Comparison of ENCODE assay signal across 15 cellular contexts in genomic region chr9:136045595-136046554, GRCh38. TPM values are rescaled to one million over a fixed set of nuclear protein-coding genes. Genes with fewer than 3 reads are reported as not detected.
A peak's percentile ranks its signal among the peaks of the same experiment; 100 is the strongest.
DNase-seq lines count a peak whose midpoint lies in the region; ATAC-seq, FAIRE-seq and TF ChIP-seq lines count a peak whose summit lies in the region.
"Had no signal": no experiment of that assay in that cellular context is flagged by ENCODE, and none has a peak within 500 bp of the region (broad histone marks: within the 10 kb centered on the region; RNA-seq: fewer than 3 reads in every experiment).

No MANE protein-coding gene starts in this region.

- H3K27me3 Mint-ChIP-seq in osteocyte (ENCODE audit: unreplicated experiment) = no peaks in the 10 kb centered on the region
- H3K27me3 Mint-ChIP-seq: central memory CD8-positive, alpha-beta T cell had no signal

- H3K27ac Mint-ChIP-seq in osteocyte (ENCODE audit: unreplicated experiment) = no peak overlapping the region

- FAIRE-seq in H54 (lab: Jason Lieb, UNC) = no peak
- FAIRE-seq: keratinocyte had no signal

- no peak overlapping the region for H3K4me3 Mint-ChIP-seq in osteocyte (ENCODE audit: unreplicated experiment)
- H3K4me3 Mint-ChIP-seq: central memory CD8-positive, alpha-beta T cell had no signal

- no peak for ATAC-seq in HG02970 (IDR thresholded peaks at IDR 0.05; ENCODE audit: low FRiP score, unreplicated experiment)

- TF ChIP-seq POLR2A in H54 (IDR thresholded peaks at IDR 0.05; ENCODE audit: low read depth, low read length) (no peak), erythroblast (IDR thresholded peaks at IDR 0.05; ENCODE audit: low read length) (no peak)

- peak; percentile 82 for DNase-seq in CD1c-positive myeloid dendritic cell (ENCODE audit: extremely low spot score)
- DNase-seq in NOMO-1 treated with DMSO at 0.1 percent for 48 hours (lab: John Stamatoyannopoulos, UW; ENCODE audit: unreplicated experiment) = peak; percentile 93
- DNase-seq in fibroblast of pulmonary artery (ENCODE audit: low read depth) = peak; percentile 39
- DNase-seq in osteocyte (ENCODE audit: extremely low spot score, unreplicated experiment) = peak; percentile 80
- DNase-seq in H54 (ENCODE audit: insufficient read length, low spot score) = no peak
- no peak for DNase-seq in erythroblast (lab: John Stamatoyannopoulos, UW)
- no peak for DNase-seq in dedifferentiated amniotic fluid mesenchymal stem cell (ENCODE audit: extremely low spot score)
- DNase-seq: activated CD4-positive, alpha-beta T cell treated with anti-CD3 and anti-CD28 coated beads for 4 hours; activated gamma-delta T cell; foreskin melanocyte; stimulated activated CD4-positive, alpha-beta T cell treated with anti-CD3 and anti-CD28 coated beads, Interleukin-4, amount 100 ng/mL, for 4 hours had no signal

- no peaks in the 10 kb centered on the region for H3K9me3 Mint-ChIP-seq in osteocyte (ENCODE audit: unreplicated experiment)
- H3K9me3 Mint-ChIP-seq: central memory CD8-positive, alpha-beta T cell had no signal

- H3K4me3 ChIP-seq in fibroblast of pulmonary artery (replicated peaks; ENCODE audit: low read depth, low read length) = no peak overlapping the region
- H3K4me3 ChIP-seq: HAP-1 had no signal

- peaks cover 33% of the 10 kb centered on the region for H3K4me1 Mint-ChIP-seq in osteocyte (ENCODE audit: unreplicated experiment)
- H3K4me1 Mint-ChIP-seq: central memory CD8-positive, alpha-beta T cell had no signal

- peaks cover 6% of the 10 kb centered on the region for H3K36me3 Mint-ChIP-seq in osteocyte (ENCODE audit: unreplicated experiment)

- TF ChIP-seq CTCF in fibroblast of pulmonary artery (IDR thresholded peaks at IDR 0.05; ENCODE audit: low read length, missing control alignments) = no peak
- no peak for TF ChIP-seq CTCF in osteocyte (IDR thresholded peaks at IDR 0.05)

RNA-seq across cellular contexts. Expression of gene NACC2, which starts 49.2 kb away (rescaled TPM):
- total RNA-seq in osteocyte = 40.1 and 41.4 TPM in 2 replicates

Comparison
In these comparisons a context has a peak if more than half of its experiments do, and no peak if none do; other contexts are left out.
1. DNase-seq: peak in CD1c-positive myeloid dendritic cell (single experiment), NOMO-1 treated with DMSO at 0.1 percent for 48 hours (single experiment), fibroblast of pulmonary artery (single experiment) and osteocyte (single experiment); none in H54 (single experiment), erythroblast (0 of 2) and dedifferentiated amniotic fluid mesenchymal stem cell (single experiment).